In the genomic region with DNA sequence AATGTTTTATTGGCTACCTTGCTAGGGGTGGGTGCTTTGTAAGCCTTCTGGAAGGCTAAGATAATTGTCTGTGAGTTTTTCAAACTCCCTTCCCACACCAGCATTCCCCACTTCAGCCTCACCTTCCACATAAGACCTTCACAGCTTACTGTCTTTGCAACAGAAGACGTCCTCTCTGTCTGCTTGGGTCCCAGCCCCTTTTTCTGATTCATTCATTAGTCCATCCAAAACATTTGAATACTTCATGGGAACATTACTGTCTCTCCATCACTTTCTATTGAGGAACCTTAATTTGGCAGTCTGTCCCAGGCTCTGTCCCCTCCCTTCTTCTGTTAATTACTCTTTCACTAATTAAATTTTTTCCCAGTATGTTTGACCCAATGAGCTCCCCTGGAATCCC, we compare ENCODE assay signal across 12 cellular contexts. TPM values are rescaled to one million over a fixed set of nuclear protein-coding genes. Genes with fewer than 3 reads are reported as not detected.
DNase-seq lines count a peak whose midpoint lies in the region; ATAC-seq, FAIRE-seq and TF ChIP-seq lines count a peak whose summit lies in the region.
"Had no signal": no experiment of that assay in that cellular context is flagged by ENCODE, and none has a peak within 500 bp of the region (broad histone marks: within the 10 kb centered on the region; RNA-seq: fewer than 3 reads in every experiment).

No MANE protein-coding gene starts in this region.

- peaks cover 31% of the 10 kb centered on the region for H3K4me1 ChIP-seq in PC-3 (ENCODE audit: insufficient read depth, low read length)
- H3K4me1 ChIP-seq in prostate gland (replicated peaks), result peaks cover 3% of the 10 kb centered on the region
- H3K4me1 ChIP-seq in adrenal gland (replicated peaks in 1 of 2), result peaks cover 8 to 33% of the 10 kb centered on the region in 2 donors

- H3K27me3 ChIP-seq in PC-3 (ENCODE audit: low read length) (no peaks in the 10 kb centered on the region), prostate gland (replicated peaks; ENCODE audit: insufficient read depth) (no peaks in the 10 kb centered on the region), adrenal gland (no peaks in the 10 kb centered on the region)

- H3F3A ChIP-seq in PC-3 (ENCODE audit: low read length, unreplicated experiment), result no peaks in the 10 kb centered on the region

- H3K4me2 ChIP-seq in PC-3 (ENCODE audit: low read length), result peak overlapping the region; percentile 92

- CTCF ChIA-PET in PC-3 (lab: Charles Lee), result no interaction called here

- H3K4me3 Mint-ChIP-seq in T-helper 1 cell treated with Interleukin-12 subunit alpha and Interleukin-12 subunit beta and Interleukin-4 antibody, amounts not matched to agents 30 μg/mL and 1 μg/mL, for 36 hours, result peak overlapping the region; percentile 92
- H3K4me3 Mint-ChIP-seq in effector memory CD8-positive, alpha-beta T cell, result peak overlapping the region; percentile 82 to 86

- FAIRE-seq in HTR-8/SVneo (lab: Jason Lieb, UNC), result no peak
- FAIRE-seq: endometrium, keratinocyte had no signal

- H3K27ac ChIP-seq in PC-3 (ENCODE audit: low read length) (no peak overlapping the region), prostate gland (peak overlapping the region; percentile 66 to 78), adrenal gland (peak overlapping the region in 2 of 5 donors; percentile 6 to 20)

- DNase-seq in T-helper 1 cell (no peak), PC-3 (no peak), prostate gland (ENCODE audit: low spot score) (no peak), HPDE6-E6E7 (ENCODE audit: extremely low spot score) (no peak), HTR-8/SVneo (ENCODE audit: insufficient read length, low spot score) (no peak), adrenal gland (no peak)
- DNase-seq in effector memory CD8-positive, alpha-beta T cell, result no peak

- BruUV-seq in PC-3 (replicated peaks; lab: Mats Ljungman, UMichigan), result no TSS peak

- H3K9me3 ChIP-seq in PC-3 (ENCODE audit: low read length) (no peaks in the 10 kb centered on the region), prostate gland (no peaks in the 10 kb centered on the region), adrenal gland (replicated peaks in 1 of 3) (no peaks in the 10 kb centered on the region)

- peaks cover 57% of the 10 kb centered on the region for H3K4me1 Mint-ChIP-seq in T-helper 1 cell treated with Interleukin-12 subunit alpha and Interleukin-12 subunit beta and Interleukin-4 antibody, amounts not matched to agents 30 μg/mL and 1 μg/mL, for 36 hours (ENCODE audit: low read depth)
- H3K4me1 Mint-ChIP-seq in effector memory CD8-positive, alpha-beta T cell (ENCODE audit: low read depth in 2 of 2), result peaks cover 37 to 57% of the 10 kb centered on the region in 2 donors

- H3K27me3 Mint-ChIP-seq in T-helper 1 cell treated with Interleukin-12 subunit alpha and Interleukin-12 subunit beta and Interleukin-4 antibody, amounts not matched to agents 30 μg/mL and 1 μg/mL, for 36 hours (ENCODE audit: low read depth), result peaks cover 3% of the 10 kb centered on the region
- no peaks in the 10 kb centered on the region for H3K27me3 Mint-ChIP-seq in effector memory CD8-positive, alpha-beta T cell

- peaks cover 31% of the 10 kb centered on the region for H3K36me3 Mint-ChIP-seq in T-helper 1 cell treated with Interleukin-12 subunit alpha and Interleukin-12 subunit beta and Interleukin-4 antibody, amounts not matched to agents 30 μg/mL and 1 μg/mL, for 36 hours (ENCODE audit: low read depth)
- peaks cover 31% of the 10 kb centered on the region for H3K36me3 Mint-ChIP-seq in effector memory CD8-positive, alpha-beta T cell (ENCODE audit: insufficient read depth)

- peak overlapping the region; percentile 90; the same call in 1 of the 2 replicates for H2AFZ ChIP-seq in PC-3 (ENCODE audit: low read length)

- ATAC-seq in PC-3, result no peak
- no peak for ATAC-seq in effector memory CD8-positive, alpha-beta T cell (replicated peaks)
- ATAC-seq: sciatic nerve had no signal

- no peaks in the 10 kb centered on the region for H3K9me2 ChIP-seq in PC-3 (replicated peaks; ENCODE audit: low read length)

- H3K36me3 ChIP-seq in PC-3 (ENCODE audit: low read depth, low read length) (peaks cover 18% of the 10 kb centered on the region), prostate gland (no peaks in the 10 kb centered on the region), adrenal gland (replicated peaks in 1 of 2) (peaks cover 0 to 36% of the 10 kb centered on the region in 2 donors)

- no peaks in the 10 kb centered on the region for H4K20me1 ChIP-seq in PC-3 (ENCODE audit: low read length)

- peak overlapping the region; percentile 85 for H3K27ac Mint-ChIP-seq in T-helper 1 cell treated with Interleukin-12 subunit alpha and Interleukin-12 subunit beta and Interleukin-4 antibody, amounts not matched to agents 30 μg/mL and 1 μg/mL, for 36 hours
- H3K27ac Mint-ChIP-seq in effector memory CD8-positive, alpha-beta T cell, result peak overlapping the region; percentile 86 to 89

- no peak for TF ChIP-seq CTCF in PC-3 (conservative IDR thresholded peaks at IDR 0.05; ENCODE audit: low read depth, low read length)
- no peak for TF ChIP-seq CTCF in prostate gland (IDR thresholded peaks at IDR 0.05)
- no peak for TF ChIP-seq CTCF in adrenal gland (IDR thresholded peaks at IDR 0.05)

- intact Hi-C loops in PC-3 (cut with micrococcal nuclease) (no loop called here), prostate gland (cut with DNase I) (no loop called here), adrenal gland (cut with DNase I) (no loop called here)

- peak overlapping the region; percentile 75; the same call in 1 of the 2 replicates for H3K4me3 ChIP-seq in PC-3 (ENCODE audit: low read length)
- H3K4me3 ChIP-seq in prostate gland, result no peak overlapping the region
- H3K4me3 ChIP-seq in adrenal gland, result no peak overlapping the region

- H3K9ac ChIP-seq in PC-3 (ENCODE audit: low read length), result no peak overlapping the region

- TF ChIP-seq POLR2A in prostate gland (IDR thresholded peaks at IDR 0.05) (no peak), adrenal gland (IDR thresholded peaks at IDR 0.05) (no peak)

- whole genome bisulfite sequencing in prostate gland, result 29% methylated on average over 1 of the region's 1 CpG
- WGBS in adrenal gland, 4 donors, result 13 to 25% (median 18%) methylated on average over 1 of the region's 1 CpG

- H3K9me3 Mint-ChIP-seq in T-helper 1 cell treated with Interleukin-12 subunit alpha and Interleukin-12 subunit beta and Interleukin-4 antibody, amounts not matched to agents 30 μg/mL and 1 μg/mL, for 36 hours, result no peaks in the 10 kb centered on the region
- H3K9me3 Mint-ChIP-seq in effector memory CD8-positive, alpha-beta T cell, result no peaks in the 10 kb centered on the region

- POLR2A ChIA-PET in PC-3 (lab: Charles Lee; ENCODE audit: unreplicated experiment), result interaction anchor here (0.6 kb wide), 1 partner anchor 50 kb away, joined by 3 read pairs; no protein-coding TSS in a partner anchor

- H3K79me2 ChIP-seq in PC-3 (ENCODE audit: low read length), result peaks cover 34% of the 10 kb centered on the region

RNA-seq across cellular contexts. Expression of a gene that starts 1.0 kb away (rescaled TPM):
- total RNA-seq in PC-3 (2014; rRNA removed) (9.3 and 13.4 TPM in 2 replicates), prostate gland (10 to 100 TPM; 11.1 to 13.2 TPM), adrenal gland (10 to 100 TPM in 7 of 8 donors, 1 to 10 TPM in 1; 8.2 to 23.4 (median 16.6) TPM)
- 10 to 100 TPM in 2 of 3 donors, 1 to 10 TPM in 1; 9.5 to 45.1 (median 44.0) TPM for polyA plus RNA-seq in adrenal gland

RNA-seq across cellular contexts. Expression of a gene that starts 1.8 kb away (rescaled TPM):
- 212 and 229 TPM in 2 replicates for total RNA-seq in PC-3 (2014; rRNA removed)
- total RNA-seq in prostate gland, result 100 to 1,000 TPM in 1 of 2 donors, 10 to 100 TPM in 1; 97.5 to 103 TPM
- total RNA-seq in adrenal gland, result 100 to 1,000 TPM in 7 of 8 donors, 10 to 100 TPM in 1; 90.9 to 197 (median 143) TPM
- polyA plus RNA-seq in adrenal gland, result 10 to 100 TPM; 46.8 to 78.8 (median 66.1) TPM

RNA-seq across cellular contexts. Expression of a gene that starts 9.1 kb away (rescaled TPM):
- total RNA-seq in PC-3 (2014; rRNA removed), result 18.9 and 20.3 TPM in 2 replicates
- total RNA-seq in prostate gland, result 100 to 1,000 TPM in 1 of 2 donors, 10 to 100 TPM in 1; 40.4 to 127 TPM
- total RNA-seq in adrenal gland, result 100 to 1,000 TPM in 1 of 8 donors, 10 to 100 TPM in 7; 44.2 to 115 (median 61.6) TPM
- polyA plus RNA-seq in adrenal gland, result 10 to 100 TPM; 25.3 to 50.7 (median 45.1) TPM

RNA-seq across cellular contexts. Expression of a gene that starts 12.9 kb away (rescaled TPM):
- total RNA-seq in PC-3 (2014; rRNA removed) (8.1 and 8.6 TPM in 2 replicates), prostate gland (under 1 TPM; 0.14 to 0.91 TPM), adrenal gland (10 to 100 TPM in 1 of 8 donors, 1 to 10 TPM in 6, under 1 TPM in 1; 0.48 to 10.4 (median 3.1) TPM)
- 1 to 10 TPM; 2.5 to 3.8 (median 3.5) TPM for polyA plus RNA-seq in adrenal gland

RNA-seq across cellular contexts. Expression of a gene that starts 15.4 kb away (rescaled TPM):
- total RNA-seq in PC-3 (2014; rRNA removed) (0.23 and 0.40 TPM in 2 replicates), prostate gland (1 to 10 TPM in 1 of 2 donors, under 1 TPM in 1; 0.82 to 4.2 TPM), adrenal gland (1 to 10 TPM in 7 of 8 donors, under 1 TPM in 1; 0.97 to 4.0 (median 2.0) TPM)
- polyA plus RNA-seq in adrenal gland, result 1 to 10 TPM; 1.9 to 8.1 (median 2.6) TPM
- total RNA-seq: NCI-H460 had no signal
